20 cellular contexts compared by ENCODE assay signal in genomic region chr2:3458396-3459184, GRCh38.
DNase-seq lines count a peak whose midpoint lies in the region; ATAC-seq, FAIRE-seq and TF ChIP-seq lines count a peak whose summit lies in the region.
"Had no signal": no experiment of that assay in that cellular context is flagged by ENCODE, and none has a peak within 500 bp of the region (broad histone marks: within the 10 kb centered on the region; RNA-seq: fewer than 3 reads in every experiment).

No MANE protein-coding gene starts in this region.

- intact Hi-C loops in K562 (cut with micrococcal nuclease): no loop called here

- peak; percentile 86 for FAIRE-seq in HTR-8/SVneo (lab: Jason Lieb, UNC)
- FAIRE-seq in K562 (lab: Jason Lieb, UNC): no peak
- FAIRE-seq: G401.6 had no signal

- H3K27ac ChIP-seq in K562 (ENCODE audit: extremely low read depth, low read depth, low read length): no peak overlapping the region
- no peak overlapping the region for H3K27ac ChIP-seq in osteoblast (ENCODE audit: low read depth, low read length)
- no peak overlapping the region for H3K27ac ChIP-seq in brain microvascular endothelial cell
- H3K27ac ChIP-seq: coronary artery, parathyroid adenoma, vagina had no signal

- BruUV-seq in K562 (replicated peaks; lab: Mats Ljungman, UMichigan): no TSS peak

- in situ Hi-C loops in K562 (cut with MboI) (no loop called here), brain microvascular endothelial cell (cut with HindIII; ENCODE audit: low pct_ligation_motif_present, low sequenced_read_pairs) (no loop called here)

- no peak overlapping the region for H3K4me3 Mint-ChIP-seq in activated naive CD8-positive, alpha-beta T cell
- no peak overlapping the region for H3K4me3 Mint-ChIP-seq in activated naive CD8-positive, alpha-beta T cell treated with anti-CD3 and anti-CD28 coated beads, Interleukin-2, amount 50 U/mL, for 24 hours
- H3K4me3 Mint-ChIP-seq: naive thymus-derived CD4-positive, alpha-beta T cell had no signal

- H3K9ac ChIP-seq in K562 (ENCODE audit: insufficient read depth in 1 of 2, low read depth in 2 of 2, low read length in 2 of 2): peak overlapping the region in 1 of 2 experiments; percentile 18; a peak in 2 of 4 replicates
- H3K9ac ChIP-seq: parathyroid adenoma had no signal

- H4K20me1 ChIP-seq in K562 (replicated peaks; ENCODE audit: control insufficient read depth, insufficient read depth, low read length) (peaks cover 3% of the 10 kb centered on the region; the same call in 1 of the 2 replicates), osteoblast (ENCODE audit: insufficient read depth, low read length) (no peaks in the 10 kb centered on the region)

- H3K4me3 ChIP-seq in K562: no peak overlapping the region
- H3K4me3 ChIP-seq in osteoblast (ENCODE audit: insufficient read depth, low read length): no peak overlapping the region
- no peak overlapping the region for H3K4me3 ChIP-seq in brain microvascular endothelial cell (ENCODE audit: low read depth, low read length)
- H3K4me3 ChIP-seq: coronary artery, vagina had no signal

- H3K27ac Mint-ChIP-seq in activated naive CD8-positive, alpha-beta T cell: peak overlapping the region; percentile 38
- H3K27ac Mint-ChIP-seq in activated naive CD8-positive, alpha-beta T cell treated with anti-CD3 and anti-CD28 coated beads, Interleukin-2, amount 50 U/mL, for 24 hours: no peak overlapping the region

- 66% methylated on average over 10 of the region's 10 CpGs for WGBS in K562 (ENCODE audit: insufficient coverage, low coverage, missing lambda C conversion rate)

- H3K27me3 ChIP-seq in K562 (ENCODE audit: control insufficient read depth in 2 of 2, insufficient read depth in 2 of 2, low read length in 2 of 2) (no peaks in the 10 kb centered on the region), osteoblast (ENCODE audit: insufficient read depth, low read length) (no peaks in the 10 kb centered on the region), brain microvascular endothelial cell (replicated peaks) (no peaks in the 10 kb centered on the region)
- H3K27me3 ChIP-seq: vagina had no signal

- CTCF ChIA-PET in K562 (lab: Yijun Ruan, JAX; ENCODE audit: low intra/inter-chr PET ratio): no interaction called here

- H3K4me2 ChIP-seq in K562 (ENCODE audit: insufficient read depth, low read length): no peak overlapping the region
- no peak overlapping the region for H3K4me2 ChIP-seq in osteoblast (ENCODE audit: insufficient read depth, low read length)

- TF ChIP-seq EP300 in K562 (IDR thresholded peaks at IDR 0.05; ENCODE audit: low read length): no peak

- no peak overlapping the region for H2AFZ ChIP-seq in K562 (ENCODE audit: low read depth, low read length)
- H2AFZ ChIP-seq in osteoblast (ENCODE audit: low read length): no peak overlapping the region
- H2AFZ ChIP-seq: parathyroid adenoma had no signal

- H3K4me1 Mint-ChIP-seq in activated naive CD8-positive, alpha-beta T cell (ENCODE audit: low read depth): peaks cover 5% of the 10 kb centered on the region
- H3K4me1 Mint-ChIP-seq in activated naive CD8-positive, alpha-beta T cell treated with anti-CD3 and anti-CD28 coated beads, Interleukin-2, amount 50 U/mL, for 24 hours: peaks cover 3% of the 10 kb centered on the region

- peaks cover 41% of the 10 kb centered on the region; the same call in 2 of the 3 replicates for H3K36me3 ChIP-seq in K562 (ENCODE audit: control insufficient read depth, insufficient read depth, low read length)
- peaks cover 31% of the 10 kb centered on the region for H3K36me3 ChIP-seq in osteoblast (ENCODE audit: insufficient read depth, low read length)
- H3K36me3 ChIP-seq in brain microvascular endothelial cell (replicated peaks): peaks cover 18% of the 10 kb centered on the region

- no peak for DNase-seq in activated naive CD8-positive, alpha-beta T cell treated with anti-CD3 and anti-CD28 coated beads, Interleukin-2, amount 50 U/mL, for 24 hours
- DNase-seq in HTR-8/SVneo (ENCODE audit: insufficient read length, low spot score) (no peak), K562 (ENCODE audit: extremely low read depth in 1 of 4, low spot score in 3 of 4) (peak in 2 of 4 experiments; percentile 28 to 30), osteoblast (ENCODE audit: insufficient read length, low spot score, missing footprints) (peak; percentile 81), DMS114 treated with DMSO at 0.1 percent for 48 hours (lab: John Stamatoyannopoulos, UW; ENCODE audit: unreplicated experiment) (no peak), brain microvascular endothelial cell (no peak)
- DNase-seq: activated CD8-positive, alpha-beta memory T cell treated with anti-CD3 and anti-CD28 coated beads for 24 hours; activated T-cell treated with anti-CD3 and anti-CD28 coated beads, Interleukin-2, amount 50 U/mL, for 48 hours; DMS153; IMR-90; NCI-H1105 treated with DMSO at 0.1 percent for 48 hours; NCI-H510A treated with DMSO at 0.1 percent for 48 hours; T1000 had no signal

- no peak for TF ChIP-seq POLR2A in K562 (conservative IDR thresholded peaks at IDR 0.05)

- POLR2A ChIA-PET in K562 (lab: Yijun Ruan, JAX): interaction anchor here (0.6 to 1.5 kb wide), 2 partner anchors 9 to 196 kb away, joined by 3 to 4 read pairs; no protein-coding TSS in a partner anchor

- peaks cover 7% of the 10 kb centered on the region for H3K36me3 Mint-ChIP-seq in activated naive CD8-positive, alpha-beta T cell
- H3K36me3 Mint-ChIP-seq in activated naive CD8-positive, alpha-beta T cell treated with anti-CD3 and anti-CD28 coated beads, Interleukin-2, amount 50 U/mL, for 24 hours (ENCODE audit: low read depth): peaks cover 19% of the 10 kb centered on the region

- TF ChIP-seq CTCF in K562 (IDR thresholded peaks at IDR 0.05 in 2 of 3, conservative IDR thresholded peaks at IDR 0.05 in 1 of 3; ENCODE audit: insufficient read depth in 2 of 3, low read depth in 1 of 3, low read length in 3 of 3) (no peak), osteoblast (IDR thresholded peaks at IDR 0.05; ENCODE audit: extremely low read depth, low read depth, low read length) (no peak), brain microvascular endothelial cell (IDR thresholded peaks at IDR 0.05; ENCODE audit: low read depth, low read length, missing control alignments) (no peak)

- H3K27me3 Mint-ChIP-seq in activated naive CD8-positive, alpha-beta T cell: no peaks in the 10 kb centered on the region
- H3K27me3 Mint-ChIP-seq in activated naive CD8-positive, alpha-beta T cell treated with anti-CD3 and anti-CD28 coated beads, Interleukin-2, amount 50 U/mL, for 24 hours: no peaks in the 10 kb centered on the region
- H3K27me3 Mint-ChIP-seq: naive thymus-derived CD4-positive, alpha-beta T cell had no signal

- no peaks in the 10 kb centered on the region for H3K79me2 ChIP-seq in K562 (ENCODE audit: control insufficient read depth, insufficient read depth, low read length)
- no peaks in the 10 kb centered on the region for H3K79me2 ChIP-seq in osteoblast (ENCODE audit: insufficient read depth, low read length)

- no peaks in the 10 kb centered on the region for H3K9me3 ChIP-seq in K562 (replicated peaks; ENCODE audit: control insufficient read depth, insufficient read depth, low read depth, low read length)
- no peaks in the 10 kb centered on the region for H3K9me3 ChIP-seq in osteoblast (ENCODE audit: low read depth, low read length)
- H3K9me3 ChIP-seq: vagina had no signal

- H3K4me1 ChIP-seq in K562 (replicated peaks in 1 of 2; ENCODE audit: control insufficient read depth in 2 of 2, insufficient read depth in 2 of 2, low read length in 2 of 2) (peaks cover 8 to 37% of the 10 kb centered on the region in 2 experiments; a peak in 4 of 5 replicates), osteoblast (ENCODE audit: insufficient read depth, low read length) (peaks cover 5% of the 10 kb centered on the region)
- H3K4me1 ChIP-seq: parathyroid adenoma had no signal

- no peak for ATAC-seq in activated naive CD8-positive, alpha-beta T cell treated with anti-CD3 and anti-CD28 coated beads, Interleukin-2, amount 50 U/mL, for 24 hours
- ATAC-seq in K562: peak; percentile 11; the same call in 1 of the 3 replicates
- ATAC-seq: activated CD4-positive, CD25-positive, alpha-beta regulatory T cell treated with anti-CD3 and anti-CD28 coated beads, Interleukin-2, amount 50 U/mL, for 24 hours; naive thymus-derived CD4-positive, alpha-beta T cell had no signal

- peaks cover 5% of the 10 kb centered on the region for H3K9me1 ChIP-seq in K562 (ENCODE audit: control insufficient read depth, insufficient read depth, low read length)

- TF ChIP-seq RAD21 in K562 (CRISPR knock-in tag; conservative IDR thresholded peaks at IDR 0.05 in 1 of 2, IDR thresholded peaks at IDR 0.05 in 1 of 2): no peak

- H3K9me3 Mint-ChIP-seq in activated naive CD8-positive, alpha-beta T cell (ENCODE audit: low read depth): no peaks in the 10 kb centered on the region
- no peaks in the 10 kb centered on the region for H3K9me3 Mint-ChIP-seq in activated naive CD8-positive, alpha-beta T cell treated with anti-CD3 and anti-CD28 coated beads, Interleukin-2, amount 50 U/mL, for 24 hours
- H3K9me3 Mint-ChIP-seq: naive thymus-derived CD4-positive, alpha-beta T cell had no signal

TF ChIP-seq in K562, 482 proteins besides CTCF, POLR2A, EP300 and RAD21 (continues in another document):
- TF ChIP-seq ZBTB11 (CRISPR knock-in tag; IDR thresholded peaks at IDR 0.05): no peak
- TF ChIP-seq YBX1 (IDR thresholded peaks at IDR 0.05): no peak
- no peak for TF ChIP-seq MTF1 (CRISPR knock-in tag; IDR thresholded peaks at IDR 0.05; ENCODE audit: borderline replicate concordance)
- no peak for TF ChIP-seq PHB2 (IDR thresholded peaks at IDR 0.05; ENCODE audit: low read depth)
